9 cellular contexts compared by ENCODE assay signal in genomic region chr19:12965812-12966135, GRCh38. TPM values are rescaled to one million over a fixed set of nuclear protein-coding genes. Genes with fewer than 3 reads are reported as not detected.
DNase-seq lines count a peak whose midpoint lies in the region; ATAC-seq and TF ChIP-seq lines count a peak whose summit lies in the region.
"Had no signal": no experiment of that assay in that cellular context is flagged by ENCODE, and none has a peak within 500 bp of the region (broad histone marks: within the 10 kb centered on the region; RNA-seq: fewer than 3 reads in every experiment).

No MANE protein-coding gene starts in this region.

- H3K4me1 ChIP-seq in cardiac muscle cell (ENCODE audit: low read depth) (no peaks in the 10 kb centered on the region), lower lobe of right lung (peaks cover 9% of the 10 kb centered on the region), thymus (ENCODE audit: control insufficient read depth, insufficient read depth, low read length) (no peaks in the 10 kb centered on the region)

- WGBS in thymus, result 60% methylated on average over 8 of the region's 8 CpGs

- H3K27ac Mint-ChIP-seq in activated naive CD8-positive, alpha-beta T cell treated with anti-CD3 and anti-CD28 coated beads, Interleukin-2, amount 10 ng/mL, durations not matched to agents 7 days and 5 days, result peak overlapping the region; percentile 73

- H3K36me3 Mint-ChIP-seq in activated naive CD8-positive, alpha-beta T cell treated with anti-CD3 and anti-CD28 coated beads, Interleukin-2, amount 10 ng/mL, durations not matched to agents 7 days and 5 days, result no peaks in the 10 kb centered on the region

- peak overlapping the region; percentile 88 for H3K4me3 Mint-ChIP-seq in activated naive CD8-positive, alpha-beta T cell treated with anti-CD3 and anti-CD28 coated beads, Interleukin-2, amount 10 ng/mL, durations not matched to agents 7 days and 5 days

- peak overlapping the region; percentile 22 for H3K4me3 ChIP-seq in cardiac muscle cell
- H3K4me3 ChIP-seq in lower lobe of right lung, result peak overlapping the region; percentile 60
- H3K4me3 ChIP-seq in thymus (ENCODE audit: low read length), result peak overlapping the region; percentile 47

- no peak overlapping the region for H3K27ac ChIP-seq in cardiac muscle cell
- H3K27ac ChIP-seq in lower lobe of right lung, result peak overlapping the region; percentile 66
- H3K27ac ChIP-seq in thymus (ENCODE audit: low read depth), result peak overlapping the region; percentile 42

- H3K9me3 ChIP-seq in cardiac muscle cell (ENCODE audit: low read depth) (no peaks in the 10 kb centered on the region), lower lobe of right lung (no peaks in the 10 kb centered on the region), thymus (ENCODE audit: control insufficient read depth) (no peaks in the 10 kb centered on the region)

- H3K27me3 ChIP-seq in cardiac muscle cell (no peaks in the 10 kb centered on the region), lower lobe of right lung (ENCODE audit: low read depth) (no peaks in the 10 kb centered on the region), thymus (ENCODE audit: control insufficient read depth, insufficient read depth) (no peaks in the 10 kb centered on the region)

- DNase-seq in cardiac muscle cell (ENCODE audit: low read depth in 1 of 2, low spot score in 1 of 2) (no peak), left ventricle myocardium superior (no peak), lower lobe of right lung (no peak), retina (no peak), OCI-M1 (lab: John Stamatoyannopoulos, UW) (no peak), iPS-NIHi11 (ENCODE audit: low spot score) (no peak)
- no peak for DNase-seq in activated naive CD8-positive, alpha-beta T cell treated with anti-CD3 and anti-CD28 coated beads, Interleukin-2, amount 10 ng/mL, durations not matched to agents 7 days and 5 days

- ATAC-seq in left ventricle myocardium superior (no peak), lower lobe of right lung (no peak)
- ATAC-seq in activated naive CD8-positive, alpha-beta T cell treated with anti-CD3 and anti-CD28 coated beads, Interleukin-2, amount 10 ng/mL, durations not matched to agents 7 days and 5 days (ENCODE audit: low read depth), result no peak

- POLR2A ChIA-PET in activated naive CD8-positive, alpha-beta T cell treated with anti-CD3 and anti-CD28 coated beads, Interleukin-2, amount 10 ng/mL, durations not matched to agents 7 days and 5 days (lab: Charles Lee), result interaction anchor here (0.6 to 2.6 kb wide), 11 partner anchors 18 to 190 kb away, joined by 3 to 23 read pairs (median 3); partner anchors contain the start of genes GCDH and SYCE2

- TF ChIP-seq CTCF in cardiac muscle cell (IDR thresholded peaks at IDR 0.05; ENCODE audit: low read depth, low read length) (no peak), lower lobe of right lung (IDR thresholded peaks at IDR 0.05) (no peak)

- H3K27me3 Mint-ChIP-seq in activated naive CD8-positive, alpha-beta T cell treated with anti-CD3 and anti-CD28 coated beads, Interleukin-2, amount 10 ng/mL, durations not matched to agents 7 days and 5 days, result peaks cover 5% of the 10 kb centered on the region

- no peaks in the 10 kb centered on the region for H3K9me3 Mint-ChIP-seq in activated naive CD8-positive, alpha-beta T cell treated with anti-CD3 and anti-CD28 coated beads, Interleukin-2, amount 10 ng/mL, durations not matched to agents 7 days and 5 days

- no peaks in the 10 kb centered on the region for H3K36me3 ChIP-seq in cardiac muscle cell
- H3K36me3 ChIP-seq in lower lobe of right lung, result no peaks in the 10 kb centered on the region
- no peaks in the 10 kb centered on the region for H3K36me3 ChIP-seq in thymus (ENCODE audit: control insufficient read depth, insufficient read depth)

- intact Hi-C loops in left ventricle myocardium superior (cut with micrococcal nuclease), result no loop called here
- intact Hi-C loops in lower lobe of right lung (cut with DNase I), result no loop called here

- H3K4me1 Mint-ChIP-seq in activated naive CD8-positive, alpha-beta T cell treated with anti-CD3 and anti-CD28 coated beads, Interleukin-2, amount 10 ng/mL, durations not matched to agents 7 days and 5 days, result peaks cover 6% of the 10 kb centered on the region

RNA-seq across cellular contexts. Expression of gene DAND5, which starts 3.6 kb away (rescaled TPM):
- 0.67 TPM in 1 of 2 replicates, not detected in the other for total RNA-seq in cardiac muscle cell
- polyA plus RNA-seq in cardiac muscle cell, result 0.07 and 0.09 TPM in 2 replicates
- 11.2 TPM for total RNA-seq in left ventricle myocardium superior
- total RNA-seq in activated naive CD8-positive, alpha-beta T cell treated with anti-CD3 and anti-CD28 coated beads, Interleukin-2, amount 10 ng/mL, durations not matched to agents 7 days and 5 days, result not detected
- 0.32 TPM for total RNA-seq in lower lobe of right lung
- 0.09 TPM for polyA plus RNA-seq in thymus
- polyA plus RNA-seq: BJ had no signal

RNA-seq across cellular contexts. Expression of gene GADD45GIP1, which starts 8.8 kb away (rescaled TPM):
- total RNA-seq in cardiac muscle cell, result 78.2 and 84.5 TPM in 2 replicates
- polyA plus RNA-seq in cardiac muscle cell, result 133 and 145 TPM in 2 replicates
- 28.7 TPM for total RNA-seq in left ventricle myocardium superior
- total RNA-seq in activated naive CD8-positive, alpha-beta T cell treated with anti-CD3 and anti-CD28 coated beads, Interleukin-2, amount 10 ng/mL, durations not matched to agents 7 days and 5 days, result 10 to 100 TPM; 18.4 to 19.4 TPM
- 14.8 TPM for total RNA-seq in lower lobe of right lung
- 27.2 TPM for polyA plus RNA-seq in thymus

RNA-seq across cellular contexts. Expression of gene RAD23A, which starts 20.1 kb away (rescaled TPM):
- 157 and 191 TPM in 2 replicates for total RNA-seq in cardiac muscle cell
- polyA plus RNA-seq in cardiac muscle cell, result 182 and 225 TPM in 2 replicates
- 188 TPM for total RNA-seq in left ventricle myocardium superior
- total RNA-seq in activated naive CD8-positive, alpha-beta T cell treated with anti-CD3 and anti-CD28 coated beads, Interleukin-2, amount 10 ng/mL, durations not matched to agents 7 days and 5 days, result 100 to 1,000 TPM; 128 to 141 TPM
- total RNA-seq in lower lobe of right lung, result 93.3 TPM
- polyA plus RNA-seq in thymus, result 128 TPM

RNA-seq across cellular contexts. Expression of gene CALR, which starts 27.4 kb away (rescaled TPM):
- total RNA-seq in cardiac muscle cell (615 and 1,390 TPM in 2 replicates), left ventricle myocardium superior (422 TPM), lower lobe of right lung (872 TPM)
- polyA plus RNA-seq in cardiac muscle cell (338 and 856 TPM in 2 replicates), thymus (189 TPM)
- 100 to 1,000 TPM; 522 to 531 TPM for total RNA-seq in activated naive CD8-positive, alpha-beta T cell treated with anti-CD3 and anti-CD28 coated beads, Interleukin-2, amount 10 ng/mL, durations not matched to agents 7 days and 5 days

RNA-seq across cellular contexts. Expression of gene NFIX, which starts 29.5 kb away (rescaled TPM):
- total RNA-seq in cardiac muscle cell (0.46 TPM in 1 of 2 replicates, not detected in the other), left ventricle myocardium superior (171 TPM), lower lobe of right lung (146 TPM)
- polyA plus RNA-seq in cardiac muscle cell (0.80 TPM in 1 of 2 replicates, not detected in the other), thymus (10.5 TPM)
- total RNA-seq in activated naive CD8-positive, alpha-beta T cell treated with anti-CD3 and anti-CD28 coated beads, Interleukin-2, amount 10 ng/mL, durations not matched to agents 7 days and 5 days, result 1 to 10 TPM; 1.5 to 2.5 TPM
